Comparison of ENCODE assay signal across 33 cellular contexts in genomic region chr3:191484461-191484860, GRCh38. TPM values are rescaled to one million over a fixed set of nuclear protein-coding genes. Genes with fewer than 3 reads are reported as not detected.
"Had no signal": no experiment of that assay in that cellular context is flagged by ENCODE, and none has a peak within 500 bp of the region (broad histone marks: within the 10 kb centered on the region; RNA-seq: fewer than 3 reads in every experiment).

No MANE protein-coding gene starts in this region.

- ATAC-seq: activated CD4-positive, CD25-positive, alpha-beta regulatory T cell treated with anti-CD3 and anti-CD28 coated beads, Interleukin-2, amount 50 U/mL, for 24 hours; left colon; naive thymus-derived CD4-positive, alpha-beta T cell; psoas muscle; stimulated activated naive B cell treated with anti-CD40 and anti-IgM and Interleukin-4, amounts not matched to agents 10 μg/mL and 1 μg/mL and 100 μg/mL, for 72 hours; upper lobe of right lung had no signal

- DNase-seq: activated CD4-positive, alpha-beta memory T cell treated with anti-CD3 and anti-CD28 coated beads for 36 hours; activated CD4-positive, alpha-beta T cell treated with anti-CD3 and anti-CD28 coated beads for 48 hours; activated CD8-positive, alpha-beta memory T cell treated with anti-CD3 and anti-CD28 coated beads, Interleukin-2, amount 50 U/mL, for 4 hours; activated gamma-delta T cell; activated naive CD4-positive, alpha-beta T cell treated with anti-CD3 and anti-CD28 coated beads, Interleukin-2, amount 10 ng/mL, durations not matched to agents 7 days and 5 days; activated naive CD8-positive, alpha-beta T cell treated with anti-CD3 and anti-CD28 coated beads, Interleukin-2, amount 10 ng/mL, durations not matched to agents 7 days and 5 days; activated T-cell treated with anti-CD3 and anti-CD28 coated beads, Interleukin-2, amount 50 U/mL, for 1 hour; caudate nucleus; cortex of kidney; endodermal cell; esophagus squamous epithelium; kidney; left colon; midbrain; naive thymus-derived CD4-positive, alpha-beta T cell; stimulated activated CD4-positive, alpha-beta T cell treated with anti-CD3 and anti-CD28 coated beads, Interleukin-15, amount 100 ng/mL, for 24 hours; stimulated activated CD4-positive, alpha-beta T cell treated with anti-CD3 and anti-CD28 coated beads, Interleukin-2, amount 100 ng/mL, for 24 hours; stimulated activated naive B cell treated with anti-CD40 and anti-IgM and Interleukin-4, amounts not matched to agents 10 μg/mL and 1 μg/mL and 100 μg/mL, for 72 hours; stomach; T-helper 9 cell; thyroid gland; upper lobe of right lung; WERI-Rb-1 had no signal

- H3K4me3 ChIP-seq: ascending aorta, esophagus squamous epithelium, hepatocyte, psoas muscle, right atrium auricular region, stomach, thyroid gland, upper lobe of right lung had no signal

RNA-seq across cellular contexts. Expression of gene PYDC2, which starts 23.5 kb away (rescaled TPM):
- total RNA-seq: activated CD4-positive, alpha-beta memory T cell treated with anti-CD3 and anti-CD28 coated beads for 36 hours; activated CD8-positive, alpha-beta memory T cell treated with anti-CD3 and anti-CD28 coated beads for 36 hours; activated naive CD8-positive, alpha-beta T cell treated with anti-CD3 and anti-CD28 coated beads, Interleukin-2, amount 10 ng/mL, durations not matched to agents 7 days and 5 days; activated T-helper 1 cell treated with anti-CD3 and anti-CD28 coated beads, Interleukin-12 subunit alpha, Interleukin-12 subunit beta, Interleukin-2, Interleukin-4 antibody, amounts not matched to agents 30 ng/mL and 10 ng/mL and 1 ng/mL, durations not matched to agents 14 hours and 24 hours and 36 hours; ascending aorta; chondrocyte; endodermal cell; esophagus squamous epithelium; frontal cortex; hepatocyte; kidney; left colon; liver; naive thymus-derived CD4-positive, alpha-beta T cell; psoas muscle; right atrium auricular region; stomach; thyroid gland; upper lobe of right lung had no signal
